26 cellular contexts compared by ENCODE assay signal in genomic region chr16:9381908-9382307, GRCh38.
"Had no signal": no experiment of that assay in that cellular context is flagged by ENCODE, and none has a peak within 500 bp of the region (broad histone marks: within the 10 kb centered on the region; RNA-seq: fewer than 3 reads in every experiment).

No MANE protein-coding gene starts in this region.

- DNase-seq: stimulated activated CD4-positive, alpha-beta T cell treated with anti-CD3 and anti-CD28 coated beads, Interleukin-2, amount 100 ng/mL, for 48 hours; stimulated activated CD4-positive, alpha-beta T cell treated with anti-CD3 and anti-CD28 coated beads, Interleukin-4, amount 100 ng/mL, for 1 hour; stimulated activated CD4-positive, alpha-beta T cell treated with anti-CD3 and anti-CD28 coated beads, Interleukin-4, amount 100 ng/mL, for 24 hours; stimulated activated CD4-positive, alpha-beta T cell treated with anti-CD3 and anti-CD28 coated beads, Interleukin-4, amount 100 ng/mL, for 4 hours; stimulated activated CD8-positive, alpha-beta memory T cell treated with anti-CD3 and anti-CD28 coated beads, Interleukin-4, amount 100 ng/mL, for 48 hours; stimulated activated naive B cell treated with anti-CD40 and anti-IgM and Interleukin-4, amounts not matched to agents 10 μg/mL and 1 μg/mL and 100 μg/mL, for 72 hours; stimulated activated naive CD4-positive, alpha-beta T cell; stimulated activated naive CD4-positive, alpha-beta T cell treated with Interleukin-2 at 50 U/mL for 16 hours; stimulated activated naive CD8-positive, alpha-beta T cell treated with anti-CD3 and anti-CD28 coated beads, Interleukin-15, amount 100 ng/mL, for 72 hours; stimulated activated naive CD8-positive, alpha-beta T cell treated with anti-CD3 and anti-CD28 coated beads, Interleukin-15, Interleukin-2, amounts not matched to agents 100 U/mL and 50 U/mL, for 24 hours; stomach; substantia nigra; testis; thyroid gland; tibial artery; transverse colon; trophoblast cell; upper lobe of left lung; upper lobe of right lung; uterus had no signal

- H3K27ac ChIP-seq: stomach, suprapubic skin, testis, thoracic aorta, thyroid gland, tibial artery, tibial nerve, transverse colon, upper lobe of left lung, upper lobe of right lung, uterus, vagina had no signal

- H3K4me1 ChIP-seq: stomach, suprapubic skin, testis, thyroid gland, tibial artery, tibial nerve, transverse colon, upper lobe of right lung, uterus, vagina had no signal

- H3K27me3 ChIP-seq: stomach, suprapubic skin, testis, thyroid gland, tibial artery, tibial nerve, transverse colon, upper lobe of left lung, upper lobe of right lung, uterus, vagina had no signal

- ATAC-seq: stimulated activated effector memory CD8-positive, alpha-beta T cell treated with anti-CD3 and anti-CD28 coated beads, Interleukin-12 subunit alpha, Interleukin-12 subunit beta, amount 100 ng/mL, for 72 hours; stimulated activated memory B cell treated with anti-CD40 and anti-IgM and Interleukin-4, amounts not matched to agents 10 μg/mL and 1 μg/mL and 100 μg/mL, for 72 hours; stimulated activated naive B cell treated with anti-CD40 and anti-IgM and Interleukin-4, amounts not matched to agents 10 μg/mL and 1 μg/mL and 100 μg/mL, for 72 hours; stimulated activated naive CD8-positive, alpha-beta T cell treated with anti-CD3 and anti-CD28 coated beads, Interleukin-15, amount 100 ng/mL, for 72 hours; stimulated activated naive CD8-positive, alpha-beta T cell treated with anti-CD3 and anti-CD28 coated beads, Interleukin-15, Interleukin-2, amounts not matched to agents 100 U/mL and 50 U/mL, for 24 hours; upper lobe of right lung had no signal

- H3K4me3 ChIP-seq: stomach, suprapubic skin, testis, thoracic aorta, thyroid gland, tibial artery, tibial nerve, transverse colon, upper lobe of left lung, upper lobe of right lung, uterus, vagina had no signal

- H3K36me3 ChIP-seq: stomach, suprapubic skin, thoracic aorta, thyroid gland, tibial artery, tibial nerve, transverse colon, upper lobe of left lung, upper lobe of right lung, uterus, vagina had no signal

- H3K9me3 ChIP-seq: suprapubic skin, testis, thoracic aorta, thyroid gland, tibial artery, transverse colon, upper lobe of right lung, uterus, vagina had no signal
